Comparison of ENCODE assay signal across 9 cellular contexts in genomic region chr17:59859444-59860025, GRCh38. TPM values are rescaled to one million over a fixed set of nuclear protein-coding genes. Genes with fewer than 3 reads are reported as not detected.
DNase-seq lines count a peak whose midpoint lies in the region; ATAC-seq and TF ChIP-seq lines count a peak whose summit lies in the region.
"Had no signal": no experiment of that assay in that cellular context is flagged by ENCODE, and none has a peak within 500 bp of the region (broad histone marks: within the 10 kb centered on the region; RNA-seq: fewer than 3 reads in every experiment).

No MANE protein-coding gene starts in this region.

- H3K9me3 Mint-ChIP-seq in HFFc6 (no peaks in the 10 kb centered on the region), type B pancreatic cell (no peaks in the 10 kb centered on the region)
- H3K9me3 Mint-ChIP-seq in activated CD8-positive, alpha-beta T cell treated with anti-CD3 and anti-CD28 coated beads for 36 hours = no peaks in the 10 kb centered on the region
- H3K9me3 Mint-ChIP-seq: naive thymus-derived CD8-positive, alpha-beta T cell had no signal

- no peaks in the 10 kb centered on the region for H3K27me3 Mint-ChIP-seq in HFFc6 (ENCODE audit: insufficient read depth)
- no peaks in the 10 kb centered on the region for H3K27me3 Mint-ChIP-seq in activated CD8-positive, alpha-beta T cell treated with anti-CD3 and anti-CD28 coated beads for 36 hours
- H3K27me3 Mint-ChIP-seq in type B pancreatic cell = no peaks in the 10 kb centered on the region
- H3K27me3 Mint-ChIP-seq: naive thymus-derived CD8-positive, alpha-beta T cell had no signal

- DNase-seq in CD1c-positive myeloid dendritic cell (ENCODE audit: extremely low spot score) (peak; percentile 80), HFFc6 (peak; percentile 65), iris pigment epithelial cell (ENCODE audit: low read depth) (peak; percentile 67), type B pancreatic cell (ENCODE audit: extremely low spot score, unreplicated experiment) (no peak)
- DNase-seq in activated CD8-positive, alpha-beta T cell treated with anti-CD3 and anti-CD28 coated beads for 36 hours = no peak
- DNase-seq in activated CD4-positive, alpha-beta T cell treated with anti-CD3 and anti-CD28 coated beads for 4 hours = no peak

- CTCF ChIA-PET in activated CD8-positive, alpha-beta T cell treated with anti-CD3 and anti-CD28 coated beads for 36 hours (lab: Charles Lee) = interaction anchor here (0.7 to 2.9 kb wide), 26 partner anchors 9 to 203 kb away, joined by 3 to 40 read pairs (median 4); partner anchors contain the start of genes PTRH2 and VMP1

- H3K27ac Mint-ChIP-seq in HFFc6 = no peak overlapping the region
- H3K27ac Mint-ChIP-seq in activated CD8-positive, alpha-beta T cell treated with anti-CD3 and anti-CD28 coated beads for 36 hours = peak overlapping the region; percentile 59
- H3K27ac Mint-ChIP-seq in type B pancreatic cell = peak overlapping the region; percentile 56

- peak; percentile 66 for ATAC-seq in activated CD8-positive, alpha-beta T cell treated with anti-CD3 and anti-CD28 coated beads for 36 hours
- no peak for ATAC-seq in HG03108 (IDR thresholded peaks at IDR 0.05; ENCODE audit: unreplicated experiment)
- no peak for ATAC-seq in GM21786 (IDR thresholded peaks at IDR 0.05; ENCODE audit: unreplicated experiment)

- H3K4me3 Mint-ChIP-seq in HFFc6 = no peak overlapping the region
- H3K4me3 Mint-ChIP-seq in activated CD8-positive, alpha-beta T cell treated with anti-CD3 and anti-CD28 coated beads for 36 hours = no peak overlapping the region
- H3K4me3 Mint-ChIP-seq in type B pancreatic cell = no peak overlapping the region
- H3K4me3 Mint-ChIP-seq: naive thymus-derived CD8-positive, alpha-beta T cell had no signal

- intact Hi-C loops in activated CD8-positive, alpha-beta T cell treated with anti-CD3 and anti-CD28 coated beads for 36 hours (cut with micrococcal nuclease) = no loop called here

- POLR2A ChIA-PET in activated CD8-positive, alpha-beta T cell treated with anti-CD3 and anti-CD28 coated beads for 36 hours (lab: Charles Lee) = interaction anchor here (0.8 to 2.6 kb wide), 4 partner anchors 32 to 118 kb away, joined by 3 to 10 read pairs (median 4); no protein-coding TSS in a partner anchor

- TF ChIP-seq CTCF in HFFc6 (IDR thresholded peaks at IDR 0.05) (peak; percentile 86), type B pancreatic cell (conservative IDR thresholded peaks at IDR 0.05) (peak; percentile 65)
- TF ChIP-seq CTCF in activated CD8-positive, alpha-beta T cell treated with anti-CD3 and anti-CD28 coated beads for 36 hours (IDR thresholded peaks at IDR 0.05) = peak; percentile 76

- H3K4me1 Mint-ChIP-seq in HFFc6 (ENCODE audit: low read depth) = peaks cover 12% of the 10 kb centered on the region
- peaks cover 21% of the 10 kb centered on the region for H3K4me1 Mint-ChIP-seq in activated CD8-positive, alpha-beta T cell treated with anti-CD3 and anti-CD28 coated beads for 36 hours (ENCODE audit: low read depth)
- H3K4me1 Mint-ChIP-seq in type B pancreatic cell (ENCODE audit: unreplicated experiment) = peaks cover 23% of the 10 kb centered on the region

- H3K36me3 Mint-ChIP-seq in HFFc6 (ENCODE audit: low read depth) = no peaks in the 10 kb centered on the region
- H3K36me3 Mint-ChIP-seq in activated CD8-positive, alpha-beta T cell treated with anti-CD3 and anti-CD28 coated beads for 36 hours (ENCODE audit: low read depth) = peaks cover 17% of the 10 kb centered on the region
- peaks cover 3% of the 10 kb centered on the region for H3K36me3 Mint-ChIP-seq in type B pancreatic cell

RNA-seq across cellular contexts. Expression of gene TUBD1, which starts 33.2 kb away (rescaled TPM):
- 1 to 10 TPM; 2.9 to 4.0 (median 3.3) TPM for total RNA-seq in HFFc6 (2021; fragmentation: NEBNext Ultra II Directional; extraction: Animal tissue kit (Norgen Biotek cat#: 25700))
- total RNA-seq in activated CD8-positive, alpha-beta T cell treated with anti-CD3 and anti-CD28 coated beads for 36 hours = 10 to 100 TPM in 1 of 2 experiments, 1 to 10 TPM in 1; 7.9 to 11.1 TPM
- 8.0 and 16.7 TPM in 2 replicates for total RNA-seq in type B pancreatic cell (ENCODE audit: low replicate concordance)

RNA-seq across cellular contexts. Expression of gene RPS6KB1, which starts 33.4 kb away (rescaled TPM):
- 10 to 100 TPM; 25.5 to 30.2 (median 27.9) TPM for total RNA-seq in HFFc6 (2021; fragmentation: NEBNext Ultra II Directional; extraction: Animal tissue kit (Norgen Biotek cat#: 25700))
- 10 to 100 TPM; 39.9 to 44.2 TPM for total RNA-seq in activated CD8-positive, alpha-beta T cell treated with anti-CD3 and anti-CD28 coated beads for 36 hours
- total RNA-seq in type B pancreatic cell (ENCODE audit: low replicate concordance) = 38.2 and 38.8 TPM in 2 replicates

Comparison
In these comparisons a context has a peak if more than half of its experiments do, and no peak if none do; other contexts are left out.
1. DNase-seq: peak in CD1c-positive myeloid dendritic cell (single experiment), HFFc6 (single experiment) and iris pigment epithelial cell (single experiment); none in activated CD8-positive, alpha-beta T cell treated with anti-CD3 and anti-CD28 coated beads for 36 hours (single experiment), type B pancreatic cell (single experiment) and activated CD4-positive, alpha-beta T cell treated with anti-CD3 and anti-CD28 coated beads for 4 hours (0 of 2).
2. Peak in every context shown above with its lines, with median percentiles within 50 percentile points of each other: CTCF ChIP-seq.